Comparison of ENCODE assay signal across 20 cellular contexts in the genomic region with DNA sequence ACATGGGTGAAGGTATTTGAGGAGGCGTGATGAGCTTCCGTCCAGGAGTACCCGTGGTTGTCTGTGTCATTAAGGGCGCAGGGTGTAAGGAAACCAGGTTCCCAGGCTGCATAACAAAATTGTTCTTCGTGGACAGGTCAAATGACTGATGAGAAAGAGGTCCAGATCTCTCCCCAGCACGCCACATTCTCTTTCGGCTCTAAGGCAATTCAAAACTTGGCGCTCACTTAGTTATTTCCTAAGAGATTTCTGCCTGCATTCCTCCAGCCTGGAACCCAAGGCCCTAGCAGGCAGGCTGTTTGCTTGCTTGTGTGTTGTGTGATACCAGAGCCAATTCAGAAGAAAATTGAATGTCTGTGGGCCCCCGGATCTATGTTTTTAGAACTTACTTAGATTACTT.
"Had no signal": no experiment of that assay in that cellular context is flagged by ENCODE, and none has a peak within 500 bp of the region (broad histone marks: within the 10 kb centered on the region; RNA-seq: fewer than 3 reads in every experiment).

No MANE protein-coding gene starts in this region.

- H3K4me3 ChIP-seq: gastroesophageal sphincter, skin epidermis, tibial nerve, vagina had no signal

- ATAC-seq: activated T-cell treated with anti-CD3 and anti-CD28 coated beads, Interleukin-2, amount 50 U/mL, for 4 hours; gastroesophageal sphincter; left colon; naive thymus-derived CD4-positive, alpha-beta T cell; stimulated activated naive B cell treated with anti-CD40 and anti-IgM and Interleukin-4, amounts not matched to agents 10 μg/mL and 1 μg/mL and 100 μg/mL, for 72 hours had no signal

- H3K27ac Mint-ChIP-seq: activated B cell treated with CpG ODN at 0.5 μM for 24 hours; activated naive CD4-positive, alpha-beta T cell treated with anti-CD3 and anti-CD28 coated beads, Interleukin-2, amount 50 U/mL, for 24 hours; stimulated activated naive B cell treated with anti-CD40 and anti-IgM and Interleukin-4, amounts not matched to agents 10 μg/mL and 1 μg/mL and 100 μg/mL, for 72 hours had no signal

- H3K27me3 Mint-ChIP-seq: activated B cell treated with CpG ODN at 0.5 μM for 24 hours; activated CD4-positive, alpha-beta T cell treated with anti-CD3 and anti-CD28 coated beads, Interleukin-2, amount 10 ng/mL, durations not matched to agents 7 days and 5 days; activated naive CD4-positive, alpha-beta T cell treated with anti-CD3 and anti-CD28 coated beads, Interleukin-2, amount 50 U/mL, for 24 hours; brain; naive thymus-derived CD4-positive, alpha-beta T cell; stimulated activated naive B cell treated with anti-CD40 and anti-IgM and Interleukin-4, amounts not matched to agents 10 μg/mL and 1 μg/mL and 100 μg/mL, for 72 hours had no signal

- DNase-seq: activated B cell treated with CpG ODN at 0.5 μM for 24 hours; activated CD4-positive, alpha-beta T cell treated with anti-CD3 and anti-CD28 coated beads, Interleukin-2, amount 10 ng/mL, durations not matched to agents 7 days and 5 days; activated effector memory CD4-positive, alpha-beta T cell treated with Interleukin-2 at 50 U/mL for 16 hours; activated T-cell treated with anti-CD3 and anti-CD28 coated beads, Interleukin-2, amount 50 U/mL, for 4 hours; amniotic stem cell; effector CD8-positive, alpha-beta T cell; left colon; mammary epithelial cell; naive thymus-derived CD4-positive, alpha-beta T cell; stimulated activated CD4-positive, alpha-beta T cell treated with anti-CD3 and anti-CD28 coated beads, Interleukin-15, amount 100 ng/mL, for 24 hours; stimulated activated CD4-positive, alpha-beta T cell treated with anti-CD3 and anti-CD28 coated beads, Interleukin-4, amount 100 ng/mL, for 1 hour; stimulated activated naive B cell treated with anti-CD40 and anti-IgM and Interleukin-4, amounts not matched to agents 10 μg/mL and 1 μg/mL and 100 μg/mL, for 72 hours; substantia nigra; T-helper 2 cell had no signal

- H3K4me3 Mint-ChIP-seq: activated B cell treated with CpG ODN at 0.5 μM for 24 hours; activated CD4-positive, alpha-beta T cell treated with anti-CD3 and anti-CD28 coated beads, Interleukin-2, amount 10 ng/mL, durations not matched to agents 7 days and 5 days; activated naive CD4-positive, alpha-beta T cell treated with anti-CD3 and anti-CD28 coated beads, Interleukin-2, amount 50 U/mL, for 24 hours; activated T-cell treated with anti-CD3 and anti-CD28 coated beads, Interleukin-2, amount 50 U/mL, for 4 hours; brain; naive thymus-derived CD4-positive, alpha-beta T cell; stimulated activated naive B cell treated with anti-CD40 and anti-IgM and Interleukin-4, amounts not matched to agents 10 μg/mL and 1 μg/mL and 100 μg/mL, for 72 hours had no signal

- H3K9me3 Mint-ChIP-seq: activated B cell treated with CpG ODN at 0.5 μM for 24 hours; activated CD4-positive, alpha-beta T cell treated with anti-CD3 and anti-CD28 coated beads, Interleukin-2, amount 10 ng/mL, durations not matched to agents 7 days and 5 days; activated naive CD4-positive, alpha-beta T cell treated with anti-CD3 and anti-CD28 coated beads, Interleukin-2, amount 50 U/mL, for 24 hours; activated T-cell treated with anti-CD3 and anti-CD28 coated beads, Interleukin-2, amount 50 U/mL, for 4 hours; stimulated activated naive B cell treated with anti-CD40 and anti-IgM and Interleukin-4, amounts not matched to agents 10 μg/mL and 1 μg/mL and 100 μg/mL, for 72 hours had no signal
